In the genomic region with DNA sequence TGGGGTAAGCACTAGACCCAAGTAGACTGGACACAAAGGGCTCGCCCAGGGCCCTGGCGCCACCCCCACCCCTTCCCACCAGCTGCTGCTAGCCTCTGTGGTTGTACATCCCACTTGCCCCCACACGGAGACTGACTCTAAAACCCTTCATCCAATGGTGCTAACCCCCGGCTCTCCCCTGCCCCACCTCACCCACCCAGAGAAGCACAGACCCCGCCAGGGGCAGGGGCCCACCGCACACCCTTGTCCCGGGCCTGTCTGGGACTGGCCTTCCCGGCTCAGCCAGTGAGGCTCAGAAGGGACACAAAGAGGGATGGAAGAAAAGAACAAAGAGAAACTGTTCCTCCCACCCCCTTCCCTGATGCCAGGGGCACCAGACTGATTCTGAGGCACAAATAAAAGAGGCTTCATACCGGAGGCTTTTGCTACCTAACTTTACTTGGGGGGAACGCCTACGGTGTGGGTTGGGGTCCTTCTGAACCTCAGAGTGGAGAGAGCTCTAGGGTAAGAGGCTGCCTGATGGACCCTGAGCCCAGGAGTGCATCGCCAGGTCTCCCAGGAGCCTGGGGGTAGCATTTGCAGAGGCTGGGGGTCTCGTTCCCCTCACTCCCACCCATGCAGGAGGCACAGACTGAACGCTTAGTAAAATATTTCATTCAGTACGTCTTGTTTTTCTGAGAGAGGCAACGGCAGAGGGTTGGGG, we compare ENCODE assay signal across 9 cellular contexts. TPM values are rescaled to one million over a fixed set of nuclear protein-coding genes. Genes with fewer than 3 reads are reported as not detected.
DNase-seq lines count a peak whose midpoint lies in the region; ATAC-seq, FAIRE-seq and TF ChIP-seq lines count a peak whose summit lies in the region.
"Had no signal": no experiment of that assay in that cellular context is flagged by ENCODE, and none has a peak within 500 bp of the region (broad histone marks: within the 10 kb centered on the region; RNA-seq: fewer than 3 reads in every experiment).

No MANE protein-coding gene starts in this region.

- no peak for TF ChIP-seq POLR2A in K562 (conservative IDR thresholded peaks at IDR 0.05)

- H3K9me1 ChIP-seq in K562 (ENCODE audit: control insufficient read depth, insufficient read depth, low read length): no peaks in the 10 kb centered on the region

- H3K4me1 Mint-ChIP-seq in stimulated activated naive CD8-positive, alpha-beta T cell treated with anti-CD3 and anti-CD28 coated beads, Interleukin-15, Interleukin-2, amounts not matched to agents 100 ng/mL and 50 ng/mL, for 24 hours (ENCODE audit: low read depth): peaks cover 45% of the 10 kb centered on the region

- no peak overlapping the region for H3K27ac Mint-ChIP-seq in stimulated activated naive CD8-positive, alpha-beta T cell treated with anti-CD3 and anti-CD28 coated beads, Interleukin-15, Interleukin-2, amounts not matched to agents 100 ng/mL and 50 ng/mL, for 24 hours

- POLR2A ChIA-PET in K562 (lab: Yijun Ruan, JAX): no interaction called here

- no peaks in the 10 kb centered on the region for H3K27me3 ChIP-seq in K562 (ENCODE audit: control insufficient read depth in 2 of 2, insufficient read depth in 2 of 2, low read length in 2 of 2)

- no peak for DNase-seq in stimulated activated naive CD8-positive, alpha-beta T cell treated with anti-CD3 and anti-CD28 coated beads, Interleukin-15, Interleukin-2, amounts not matched to agents 100 U/mL and 50 U/mL, for 24 hours
- DNase-seq in K562 (ENCODE audit: extremely low read depth in 1 of 4, low spot score in 3 of 4) (no peak), midbrain (lab: John Stamatoyannopoulos, UW) (peak; percentile 56), SW 1271 (lab: John Stamatoyannopoulos, UW) (no peak), OCI-M1 (lab: John Stamatoyannopoulos, UW) (no peak), NCI-H146 treated with DMSO at 0.1 percent for 48 hours (lab: John Stamatoyannopoulos, UW; ENCODE audit: unreplicated experiment) (no peak)
- DNase-seq: NCI-H524 treated with DMSO at 0.1 percent for 48 hours had no signal

- H3K36me3 ChIP-seq in K562 (ENCODE audit: control insufficient read depth, insufficient read depth, low read length): no peaks in the 10 kb centered on the region; the same call in 2 of the 3 replicates

- no peaks in the 10 kb centered on the region for H3K79me2 ChIP-seq in K562 (ENCODE audit: control insufficient read depth, insufficient read depth, low read length)

- H3K27me3 Mint-ChIP-seq in stimulated activated naive CD8-positive, alpha-beta T cell treated with anti-CD3 and anti-CD28 coated beads, Interleukin-15, Interleukin-2, amounts not matched to agents 100 ng/mL and 50 ng/mL, for 24 hours: no peaks in the 10 kb centered on the region

- TF ChIP-seq EP300 in K562 (IDR thresholded peaks at IDR 0.05; ENCODE audit: low read length): no peak

- no peaks in the 10 kb centered on the region for H3K9me3 ChIP-seq in K562 (replicated peaks; ENCODE audit: control insufficient read depth, insufficient read depth, low read depth, low read length)

- H3K9ac ChIP-seq in K562 (ENCODE audit: insufficient read depth in 1 of 2, low read depth in 2 of 2, low read length in 2 of 2): peak overlapping the region in 1 of 2 experiments; percentile 92; a peak in 2 of 4 replicates

- peaks cover 18 to 56% of the 10 kb centered on the region in 2 experiments for H3K4me1 ChIP-seq in K562 (replicated peaks in 1 of 2; ENCODE audit: control insufficient read depth in 2 of 2, insufficient read depth in 2 of 2, low read length in 2 of 2)

- H4K20me1 ChIP-seq in K562 (replicated peaks; ENCODE audit: control insufficient read depth, insufficient read depth, low read length): no peaks in the 10 kb centered on the region; the same call in 1 of the 2 replicates

- CTCF ChIA-PET in K562 (lab: Yijun Ruan, JAX; ENCODE audit: low intra/inter-chr PET ratio): no interaction called here

- WGBS in K562 (ENCODE audit: insufficient coverage, low coverage, missing lambda C conversion rate): 67% methylated on average over 15 of the region's 16 CpGs

- no peak for FAIRE-seq in K562 (lab: Jason Lieb, UNC)

- H3K4me2 ChIP-seq in K562 (ENCODE audit: insufficient read depth, low read length): peak overlapping the region; percentile 81; the same call in 1 of the 2 replicates

- no peak for ATAC-seq in stimulated activated naive CD8-positive, alpha-beta T cell treated with anti-CD3 and anti-CD28 coated beads, Interleukin-15, Interleukin-2, amounts not matched to agents 100 U/mL and 50 U/mL, for 24 hours
- ATAC-seq in K562 (no peak), GM18858 (IDR thresholded peaks at IDR 0.05; ENCODE audit: unreplicated experiment) (no peak)

- intact Hi-C loops in K562 (cut with micrococcal nuclease): loop anchor here (1.0 to 10.0 kb wide), 2 partner anchors 34 to 470 kb away; no protein-coding TSS in a partner anchor

- H3K4me3 ChIP-seq in K562: no peak overlapping the region

- in situ Hi-C loops in K562 (cut with MboI): no loop called here

- no TSS peak for BruUV-seq in K562 (replicated peaks; lab: Mats Ljungman, UMichigan)

- no peaks in the 10 kb centered on the region for H3K9me3 Mint-ChIP-seq in stimulated activated naive CD8-positive, alpha-beta T cell treated with anti-CD3 and anti-CD28 coated beads, Interleukin-15, Interleukin-2, amounts not matched to agents 100 ng/mL and 50 ng/mL, for 24 hours

- H3K27ac ChIP-seq in K562 (ENCODE audit: extremely low read depth, low read depth, low read length): no peak overlapping the region

- H3K4me3 Mint-ChIP-seq in stimulated activated naive CD8-positive, alpha-beta T cell treated with anti-CD3 and anti-CD28 coated beads, Interleukin-15, Interleukin-2, amounts not matched to agents 100 ng/mL and 50 ng/mL, for 24 hours: peak overlapping the region; percentile 80

- TF ChIP-seq CTCF in K562 (IDR thresholded peaks at IDR 0.05 in 2 of 3, conservative IDR thresholded peaks at IDR 0.05 in 1 of 3; ENCODE audit: insufficient read depth in 2 of 3, low read depth in 1 of 3, low read length in 3 of 3): no peak

- no peak overlapping the region for H2AFZ ChIP-seq in K562 (ENCODE audit: low read depth, low read length)

- TF ChIP-seq RAD21 in K562 (CRISPR knock-in tag; conservative IDR thresholded peaks at IDR 0.05 in 1 of 2, IDR thresholded peaks at IDR 0.05 in 1 of 2): no peak

- peaks cover 2% of the 10 kb centered on the region for H3K36me3 Mint-ChIP-seq in stimulated activated naive CD8-positive, alpha-beta T cell treated with anti-CD3 and anti-CD28 coated beads, Interleukin-15, Interleukin-2, amounts not matched to agents 100 ng/mL and 50 ng/mL, for 24 hours (ENCODE audit: low read depth)

RNA-seq across cellular contexts. Expression of gene CORO6, which starts 8.2 kb away (rescaled TPM):
- total RNA-seq in K562 (2011; cell fraction: chromatin; rRNA removed; ENCODE audit: low replicate concordance): 15.2 and 53.0 TPM in 2 replicates
- 19.7 and 21.4 TPM in 2 replicates for total RNA-seq in K562 (2011; cell fraction: nucleolus; rRNA removed)
- 13.7 and 15.3 TPM in 2 replicates for total RNA-seq in K562 (2011; cell fraction: nucleoplasm; rRNA removed)
- total RNA-seq in K562 (2014; rRNA removed): 2.8 and 2.9 TPM in 2 replicates
- 0.47 and 0.64 TPM in 2 replicates for total RNA-seq in K562 (2014; rRNA removed; fragmentation: Illumina TruSeq; extraction: Trizol)
- total RNA-seq in K562 (2015; rRNA removed; fragmentation: Illumina TruSeq; extraction: Trizol): 1.7 and 2.5 TPM in 2 replicates
- total RNA-seq in K562 (2021): 4.4 TPM in 2 replicates
- polyA plus RNA-seq in K562 (2011; rRNA removed): 9.8 and 11.9 TPM in 2 replicates
- polyA plus RNA-seq in K562 (2011; cell fraction: cytosol; rRNA removed): 4.9 and 9.8 TPM in 2 replicates
- polyA plus RNA-seq in K562 (2011; cell fraction: nucleus; rRNA removed): 96.7 and 310 TPM in 2 replicates
- 4.9 and 6.6 TPM in 2 replicates for polyA plus RNA-seq in K562 (2012)
- 2.4 and 3.1 TPM in 2 replicates for polyA plus RNA-seq in K562 (2014; fragmentation: Illumina TruSeq; extraction: Trizol)
- under 1 TPM; 0.04 to 0.11 TPM for polyA plus RNA-seq in K562 (2014; fragmentation: Nextera tagmentation; extraction: Ambion mirVana)
- polyA plus RNA-seq in K562 (2014; rRNA removed): 6.6 and 9.1 TPM in 2 replicates
- polyA minus RNA-seq in K562 (2011; rRNA and poly(A)+ RNA removed): 5.3 and 14.2 TPM in 2 replicates
- polyA minus RNA-seq in K562 (2011; cell fraction: cytosol; rRNA and poly(A)+ RNA removed): 2.5 and 5.4 TPM in 2 replicates
- polyA minus RNA-seq in K562 (2011; cell fraction: nucleus; rRNA and poly(A)+ RNA removed): 15.4 and 24.0 TPM in 2 replicates

RNA-seq across cellular contexts. Expression of gene ANKRD13B, which starts 21.6 kb away (rescaled TPM):
- total RNA-seq in K562 (2011; cell fraction: chromatin; rRNA removed; ENCODE audit: low replicate concordance): 17.2 and 53.9 TPM in 2 replicates
- total RNA-seq in K562 (2011; cell fraction: nucleolus; rRNA removed): 37.9 and 41.4 TPM in 2 replicates
- 20.8 and 22.1 TPM in 2 replicates for total RNA-seq in K562 (2011; cell fraction: nucleoplasm; rRNA removed)
- total RNA-seq in K562 (2014; rRNA removed) (15.8 and 17.1 TPM in 2 replicates), K562 (2014; rRNA removed; fragmentation: Illumina TruSeq; extraction: Trizol) (2.5 and 3.5 TPM in 2 replicates), K562 (2015; rRNA removed; fragmentation: Illumina TruSeq; extraction: Trizol) (4.3 and 5.0 TPM in 2 replicates), K562 (2021) (22.3 and 28.1 TPM in 2 replicates)
- polyA plus RNA-seq in K562 (2011; rRNA removed) (4.6 and 6.5 TPM in 2 replicates), K562 (2014; fragmentation: Illumina TruSeq; extraction: Trizol) (10.3 and 11.7 TPM in 2 replicates), K562 (2014; fragmentation: Nextera tagmentation; extraction: Ambion mirVana) (under 1 TPM; 0.15 to 0.59 TPM), K562 (2014; rRNA removed) (14.2 and 15.6 TPM in 2 replicates)
- 3.9 and 14.6 TPM in 2 replicates for polyA plus RNA-seq in K562 (2011; cell fraction: cytosol; rRNA removed)
- 28.4 and 73.6 TPM in 2 replicates for polyA plus RNA-seq in K562 (2011; cell fraction: nucleus; rRNA removed)
- 9.4 and 11.3 TPM in 2 replicates for polyA plus RNA-seq in K562 (2012)
- polyA minus RNA-seq in K562 (2011; rRNA and poly(A)+ RNA removed): 2.5 and 3.7 TPM in 2 replicates
- polyA minus RNA-seq in K562 (2011; cell fraction: cytosol; rRNA and poly(A)+ RNA removed): 8.7 and 9.4 TPM in 2 replicates
- polyA minus RNA-seq in K562 (2011; cell fraction: nucleus; rRNA and poly(A)+ RNA removed): 11.3 and 11.8 TPM in 2 replicates

RNA-seq across cellular contexts. Expression of gene GIT1, which starts 25.0 kb away (rescaled TPM):
- total RNA-seq in K562 (2011; cell fraction: chromatin; rRNA removed; ENCODE audit: low replicate concordance): 26.1 and 92.6 TPM in 2 replicates
- total RNA-seq in K562 (2011; cell fraction: nucleolus; rRNA removed): 53.0 and 61.9 TPM in 2 replicates
- 24.8 and 33.5 TPM in 2 replicates for total RNA-seq in K562 (2011; cell fraction: nucleoplasm; rRNA removed)
- total RNA-seq in K562 (2014; rRNA removed) (22.6 and 27.5 TPM in 2 replicates), K562 (2014; rRNA removed; fragmentation: Illumina TruSeq; extraction: Trizol) (7.2 and 11.4 TPM in 2 replicates), K562 (2015; rRNA removed; fragmentation: Illumina TruSeq; extraction: Trizol) (17.1 and 17.3 TPM in 2 replicates), K562 (2021) (31.3 and 35.3 TPM in 2 replicates)
- polyA plus RNA-seq in K562 (2011; rRNA removed) (15.9 and 16.5 TPM in 2 replicates), K562 (2014; fragmentation: Illumina TruSeq; extraction: Trizol) (29.9 and 31.2 TPM in 2 replicates), K562 (2014; fragmentation: Nextera tagmentation; extraction: Ambion mirVana) (under 1 TPM; 0.35 to 0.38 TPM), K562 (2014; rRNA removed) (21.4 and 21.6 TPM in 2 replicates)
- polyA plus RNA-seq in K562 (2011; cell fraction: cytosol; rRNA removed): 12.4 and 42.3 TPM in 2 replicates
- 30.8 and 82.9 TPM in 2 replicates for polyA plus RNA-seq in K562 (2011; cell fraction: nucleus; rRNA removed)
- 22.2 and 29.8 TPM in 2 replicates for polyA plus RNA-seq in K562 (2012)
- 7.8 and 14.8 TPM in 2 replicates for polyA minus RNA-seq in K562 (2011; rRNA and poly(A)+ RNA removed)
- 22.0 and 24.6 TPM in 2 replicates for polyA minus RNA-seq in K562 (2011; cell fraction: cytosol; rRNA and poly(A)+ RNA removed)
- 21.4 and 31.9 TPM in 2 replicates for polyA minus RNA-seq in K562 (2011; cell fraction: nucleus; rRNA and poly(A)+ RNA removed)

RNA-seq across cellular contexts. Expression of gene TP53I13, which starts 46.0 kb away (rescaled TPM):
- 13.5 and 50.0 TPM in 2 replicates for total RNA-seq in K562 (2011; cell fraction: chromatin; rRNA removed; ENCODE audit: low replicate concordance)
- total RNA-seq in K562 (2011; cell fraction: nucleolus; rRNA removed): 63.0 and 73.5 TPM in 2 replicates
- total RNA-seq in K562 (2011; cell fraction: nucleoplasm; rRNA removed): 36.1 and 46.0 TPM in 2 replicates
- total RNA-seq in K562 (2014; rRNA removed): 25.2 and 27.6 TPM in 2 replicates
- total RNA-seq in K562 (2014; rRNA removed; fragmentation: Illumina TruSeq; extraction: Trizol): 1.8 and 3.3 TPM in 2 replicates
- 13.0 and 13.9 TPM in 2 replicates for total RNA-seq in K562 (2015; rRNA removed; fragmentation: Illumina TruSeq; extraction: Trizol)
- 24.5 and 28.3 TPM in 2 replicates for total RNA-seq in K562 (2021)
- 9.1 and 10.3 TPM in 2 replicates for polyA plus RNA-seq in K562 (2011; rRNA removed)
- polyA plus RNA-seq in K562 (2011; cell fraction: cytosol; rRNA removed): 9.9 and 48.3 TPM in 2 replicates
- 48.7 and 101 TPM in 2 replicates for polyA plus RNA-seq in K562 (2011; cell fraction: nucleus; rRNA removed)
- polyA plus RNA-seq in K562 (2012): 16.9 and 38.4 TPM in 2 replicates
- polyA plus RNA-seq in K562 (2014; fragmentation: Illumina TruSeq; extraction: Trizol): 4.7 and 13.5 TPM in 2 replicates
- under 1 TPM; 0.08 to 0.13 TPM for polyA plus RNA-seq in K562 (2014; fragmentation: Nextera tagmentation; extraction: Ambion mirVana)
- polyA plus RNA-seq in K562 (2014; rRNA removed): 23.8 and 27.2 TPM in 2 replicates
- 1.5 and 4.3 TPM in 2 replicates for polyA minus RNA-seq in K562 (2011; rRNA and poly(A)+ RNA removed)
- 16.0 and 22.0 TPM in 2 replicates for polyA minus RNA-seq in K562 (2011; cell fraction: cytosol; rRNA and poly(A)+ RNA removed)
- polyA minus RNA-seq in K562 (2011; cell fraction: nucleus; rRNA and poly(A)+ RNA removed): 17.6 and 17.8 TPM in 2 replicates

RNA-seq across cellular contexts. Expression of gene ABHD15, which starts 47.7 kb away (rescaled TPM):
- 4.0 and 8.2 TPM in 2 replicates for total RNA-seq in K562 (2011; cell fraction: chromatin; rRNA removed; ENCODE audit: low replicate concordance)
- total RNA-seq in K562 (2011; cell fraction: nucleolus; rRNA removed): 6.7 and 7.8 TPM in 2 replicates
- total RNA-seq in K562 (2011; cell fraction: nucleoplasm; rRNA removed): 4.4 and 5.1 TPM in 2 replicates
- 2.4 and 3.1 TPM in 2 replicates for total RNA-seq in K562 (2014; rRNA removed)
- 2.0 and 2.2 TPM in 2 replicates for total RNA-seq in K562 (2014; rRNA removed; fragmentation: Illumina TruSeq; extraction: Trizol)
- total RNA-seq in K562 (2015; rRNA removed; fragmentation: Illumina TruSeq; extraction: Trizol): 3.8 and 4.2 TPM in 2 replicates
- 4.0 and 4.2 TPM in 2 replicates for total RNA-seq in K562 (2021)
- 0.85 and 1.8 TPM in 2 replicates for polyA plus RNA-seq in K562 (2011; rRNA removed)
- 0.83 and 3.0 TPM in 2 replicates for polyA plus RNA-seq in K562 (2011; cell fraction: cytosol; rRNA removed)
- polyA plus RNA-seq in K562 (2011; cell fraction: nucleus; rRNA removed): 1.4 and 2.9 TPM in 2 replicates
- polyA plus RNA-seq in K562 (2012): 3.2 and 5.4 TPM in 2 replicates
- 2.4 and 2.5 TPM in 2 replicates for polyA plus RNA-seq in K562 (2014; fragmentation: Illumina TruSeq; extraction: Trizol)
- under 1 TPM; 0.85 to 0.97 TPM for polyA plus RNA-seq in K562 (2014; fragmentation: Nextera tagmentation; extraction: Ambion mirVana)
- 2.1 and 2.9 TPM in 2 replicates for polyA plus RNA-seq in K562 (2014; rRNA removed)
- 1.6 and 3.6 TPM in 2 replicates for polyA minus RNA-seq in K562 (2011; rRNA and poly(A)+ RNA removed)
- 1.5 and 2.9 TPM in 2 replicates for polyA minus RNA-seq in K562 (2011; cell fraction: cytosol; rRNA and poly(A)+ RNA removed)
- 1.7 and 2.8 TPM in 2 replicates for polyA minus RNA-seq in K562 (2011; cell fraction: nucleus; rRNA and poly(A)+ RNA removed)
